In genomic region chr20:9597547-9597946, GRCh38 we compare ENCODE assay signal across 21 cellular contexts.
DNase-seq lines count a peak whose midpoint lies in the region; ATAC-seq, FAIRE-seq and TF ChIP-seq lines count a peak whose summit lies in the region.
"Had no signal": no experiment of that assay in that cellular context is flagged by ENCODE, and none has a peak within 500 bp of the region (broad histone marks: within the 10 kb centered on the region; RNA-seq: fewer than 3 reads in every experiment).

No MANE protein-coding gene starts in this region.

- H3K4me1 ChIP-seq in HepG2 (ENCODE audit: insufficient read depth, low read length) (peaks cover 8% of the 10 kb centered on the region), right lobe of liver (no peaks in the 10 kb centered on the region), neural progenitor cell (peaks cover 23% of the 10 kb centered on the region)

- no peak for FAIRE-seq in HepG2 (lab: Jason Lieb, UNC)
- FAIRE-seq: GM18507, H54 had no signal

- TF ChIP-seq POLR2A in HepG2 (IDR thresholded peaks at IDR 0.05; ENCODE audit: insufficient read depth in 1 of 2, low read depth in 2 of 2, low read length in 2 of 2) = no peak
- TF ChIP-seq POLR2A in right lobe of liver (IDR thresholded peaks at IDR 0.05) = no peak

- TF ChIP-seq CTCF in HepG2 (CRISPR knock-in tag; IDR thresholded peaks at IDR 0.05) = no peak
- no peak for TF ChIP-seq CTCF in right lobe of liver (IDR thresholded peaks at IDR 0.05)
- TF ChIP-seq CTCF in neural progenitor cell (IDR thresholded peaks at IDR 0.05) = no peak

- peaks cover 8% of the 10 kb centered on the region for H3F3A ChIP-seq in neural progenitor cell (ENCODE audit: low read depth)

- no peaks in the 10 kb centered on the region for H3K36me3 Mint-ChIP-seq in neural progenitor cell
- H3K36me3 Mint-ChIP-seq: CD4-positive, CD25-positive, alpha-beta regulatory T cell; CD8-positive, alpha-beta memory T cell had no signal

- peaks cover 25% of the 10 kb centered on the region for H3K4me1 Mint-ChIP-seq in neural progenitor cell
- H3K4me1 Mint-ChIP-seq: CD4-positive, CD25-positive, alpha-beta regulatory T cell; CD8-positive, alpha-beta memory T cell had no signal

- no peak for TF ChIP-seq EP300 in HepG2 (IDR thresholded peaks at IDR 0.05; ENCODE audit: low read depth in 2 of 2, low read length in 2 of 2)
- TF ChIP-seq EP300 in HepG2 (CRISPR knock-in tag; IDR thresholded peaks at IDR 0.05; ENCODE audit: borderline replicate concordance) = no peak

- H3K27ac Mint-ChIP-seq in neural progenitor cell = peak overlapping the region; percentile 42
- H3K27ac Mint-ChIP-seq: CD4-positive, CD25-positive, alpha-beta regulatory T cell; CD8-positive, alpha-beta memory T cell; GM23338 had no signal

- H3K9me3 ChIP-seq in HepG2 (ENCODE audit: low read length) (no peaks in the 10 kb centered on the region), right lobe of liver (no peaks in the 10 kb centered on the region), neural progenitor cell (ENCODE audit: low read depth) (no peaks in the 10 kb centered on the region)
- H3K9me3 ChIP-seq: BE2C had no signal

- ATAC-seq in HepG2 = no peak
- ATAC-seq in right lobe of liver = no peak
- ATAC-seq: GM23338 had no signal

- H3K4me3 ChIP-seq in HepG2 (replicated peaks in 1 of 3; ENCODE audit: insufficient read depth in 1 of 3, low read depth in 2 of 3, low read length in 3 of 3) (no peak overlapping the region), right lobe of liver (no peak overlapping the region), neural progenitor cell (no peak overlapping the region)
- H3K4me3 ChIP-seq: GM23338 had no signal

- H3K27me3 ChIP-seq in HepG2 (ENCODE audit: control insufficient read depth in 1 of 2, insufficient read depth in 2 of 2, low read length in 2 of 2) (no peaks in the 10 kb centered on the region; a peak in 1 of 5 replicates), right lobe of liver (no peaks in the 10 kb centered on the region), neural progenitor cell (no peaks in the 10 kb centered on the region)
- H3K27me3 ChIP-seq: BE2C had no signal

- TF ChIP-seq RAD21 in HepG2 (CRISPR knock-in tag; IDR thresholded peaks at IDR 0.05) = no peak

- no peak overlapping the region for H3K27ac ChIP-seq in HepG2 (ENCODE audit: extremely low read length, insufficient read depth, low read length)
- no peak overlapping the region for H3K27ac ChIP-seq in right lobe of liver
- no peak overlapping the region for H3K27ac ChIP-seq in epithelial cell of prostate
- H3K27ac ChIP-seq in neural progenitor cell = no peak overlapping the region
- H3K27ac ChIP-seq: HL-60 had no signal

- H4K20me1 ChIP-seq in HepG2 (ENCODE audit: insufficient read depth, low read length) (no peaks in the 10 kb centered on the region), neural progenitor cell (ENCODE audit: low read depth) (no peaks in the 10 kb centered on the region)

- no peaks in the 10 kb centered on the region for H3K36me3 ChIP-seq in HepG2 (replicated peaks in 1 of 2; ENCODE audit: control insufficient read depth in 1 of 2, insufficient read depth in 2 of 2, low read length in 2 of 2)
- no peaks in the 10 kb centered on the region for H3K36me3 ChIP-seq in right lobe of liver
- no peaks in the 10 kb centered on the region for H3K36me3 ChIP-seq in neural progenitor cell
- H3K36me3 ChIP-seq: BE2C had no signal

- H3K79me2 ChIP-seq in HepG2 (ENCODE audit: insufficient read depth, low read length) = no peaks in the 10 kb centered on the region
- H3K79me2 ChIP-seq in neural progenitor cell (ENCODE audit: low read depth) = no peaks in the 10 kb centered on the region

- H3K9me3 Mint-ChIP-seq in neural progenitor cell = peaks cover 7% of the 10 kb centered on the region

- POLR2A ChIA-PET in HepG2 (lab: Yijun Ruan, JAX) = no interaction called here

- no peak overlapping the region for H3K4me3 Mint-ChIP-seq in neural progenitor cell
- H3K4me3 Mint-ChIP-seq: CD4-positive, CD25-positive, alpha-beta regulatory T cell; CD8-positive, alpha-beta memory T cell; GM23338 had no signal

- intact Hi-C loops in HepG2 (cut with micrococcal nuclease; ENCODE audit: unreplicated experiment) = no loop called here
- intact Hi-C loops in right lobe of liver (cut with DNase I) = no loop called here

- DNase-seq in HepG2 (ENCODE audit: low spot score) (no peak), right lobe of liver (no peak), epithelial cell of prostate (ENCODE audit: low read depth, low spot score) (peak; percentile 46), neural progenitor cell (ENCODE audit: low spot score) (no peak), hippocampal formation (lab: John Stamatoyannopoulos, UW) (no peak)
- no peak for DNase-seq in activated effector memory CD4-positive, alpha-beta T cell treated with anti-CD3 and anti-CD28 coated beads, Interleukin-2, amount 50 U/mL, for 16 hours
- DNase-seq: ACHN; BE2C; C1 segment of cervical spinal cord; CD4-positive, CD25-positive, alpha-beta regulatory T cell; CD8-positive, alpha-beta memory T cell; COR-L47; DMS153; DMS79; GDM1; HCEC 1CT; IMR-90 had no signal

- H3K4me2 ChIP-seq in HepG2 (ENCODE audit: low read depth, low read length) (no peak overlapping the region), neural progenitor cell (no peak overlapping the region)
- H3K4me2 ChIP-seq: GM23338 had no signal

- BruUV-seq in HepG2 (replicated peaks; lab: Mats Ljungman, UMichigan) = no TSS peak

- H2AFZ ChIP-seq in HepG2 (ENCODE audit: low read length) (no peak overlapping the region), neural progenitor cell (replicated peaks) (no peak overlapping the region)
- H2AFZ ChIP-seq: GM23338 had no signal

- WGBS in HepG2 (ENCODE audit: low lambda C conversion rate) = 16% methylated on average over 4 of the region's 4 CpGs
- 51% methylated on average over 4 of the region's 4 CpGs for WGBS in right lobe of liver (ENCODE audit: insufficient coverage, low coverage, low lambda C conversion rate, missing lambda C conversion rate)

- no peak overlapping the region for H3K9ac ChIP-seq in HepG2 (ENCODE audit: insufficient read depth, low read depth, low read length)
- H3K9ac ChIP-seq in neural progenitor cell = no peak overlapping the region

- in situ Hi-C loops in HepG2 (cut with HindIII; ENCODE audit: extremely low pct_ligation_motif_present, low pct_unique_long_range_greater_than_20kb) = no loop called here

- CTCF ChIA-PET in HepG2 (lab: Yijun Ruan, JAX; ENCODE audit: low intra/inter-chr PET ratio, low total read pairs) = no interaction called here

- H3K27me3 Mint-ChIP-seq in neural progenitor cell (ENCODE audit: insufficient read depth, low read depth) = peaks cover 4% of the 10 kb centered on the region
- H3K27me3 Mint-ChIP-seq: CD4-positive, CD25-positive, alpha-beta regulatory T cell had no signal

TF ChIP-seq in HepG2, 621 proteins besides CTCF, POLR2A, EP300 and RAD21:
- TF ChIP-seq ZNF574 (CRISPR knock-in tag; IDR thresholded peaks at IDR 0.05) = no peak
- TF ChIP-seq AKAP8 (CRISPR knock-in tag; IDR thresholded peaks at IDR 0.05) = no peak
- no peak for TF ChIP-seq ZNF350 (CRISPR knock-in tag; IDR thresholded peaks at IDR 0.05; ENCODE audit: borderline replicate concordance, low read depth)
- no peak for TF ChIP-seq CREB1 (IDR thresholded peaks at IDR 0.05)
- TF ChIP-seq CREB1 (CRISPR knock-in tag; IDR thresholded peaks at IDR 0.05) = no peak
- no peak for TF ChIP-seq ZC3H4 (CRISPR knock-in tag; IDR thresholded peaks at IDR 0.05; ENCODE audit: borderline replicate concordance)
- no peak for TF ChIP-seq ZNF3 (CRISPR knock-in tag; IDR thresholded peaks at IDR 0.05)
- no peak for TF ChIP-seq ZNF20 (CRISPR knock-in tag; IDR thresholded peaks at IDR 0.05)
- TF ChIP-seq, protein P1, sequence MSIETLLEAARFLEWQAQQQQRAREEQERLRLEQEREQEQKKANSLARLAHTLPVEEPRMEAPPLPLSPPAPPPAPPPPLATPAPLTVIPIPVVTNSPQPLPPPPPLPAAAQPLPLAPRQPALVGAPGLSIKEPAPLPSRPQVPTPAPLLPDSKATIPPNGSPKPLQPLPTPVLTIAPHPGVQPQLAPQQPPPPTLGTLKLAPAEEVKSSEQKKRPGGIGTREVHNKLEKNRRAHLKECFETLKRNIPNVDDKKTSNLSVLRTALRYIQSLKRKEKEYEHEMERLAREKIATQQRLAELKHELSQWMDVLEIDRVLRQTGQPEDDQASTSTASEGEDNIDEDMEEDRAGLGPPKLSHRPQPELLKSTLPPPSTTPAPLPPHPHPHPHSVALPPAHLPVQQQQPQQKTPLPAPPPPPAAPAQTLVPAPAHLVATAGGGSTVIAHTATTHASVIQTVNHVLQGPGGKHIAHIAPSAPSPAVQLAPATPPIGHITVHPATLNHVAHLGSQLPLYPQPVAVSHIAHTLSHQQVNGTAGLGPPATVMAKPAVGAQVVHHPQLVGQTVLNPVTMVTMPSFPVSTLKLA (IDR thresholded peaks at IDR 0.05) = 0 out of 2 replicates have a peak, but pooled peaks have one; percentile 2
- TF ChIP-seq ZFY (CRISPR knock-in tag; IDR thresholded peaks at IDR 0.05) = no peak
TF ChIP-seq in HepG2: peak in this region for 1.
